ENCODE assay signal across 9 cellular contexts in the genomic region with DNA sequence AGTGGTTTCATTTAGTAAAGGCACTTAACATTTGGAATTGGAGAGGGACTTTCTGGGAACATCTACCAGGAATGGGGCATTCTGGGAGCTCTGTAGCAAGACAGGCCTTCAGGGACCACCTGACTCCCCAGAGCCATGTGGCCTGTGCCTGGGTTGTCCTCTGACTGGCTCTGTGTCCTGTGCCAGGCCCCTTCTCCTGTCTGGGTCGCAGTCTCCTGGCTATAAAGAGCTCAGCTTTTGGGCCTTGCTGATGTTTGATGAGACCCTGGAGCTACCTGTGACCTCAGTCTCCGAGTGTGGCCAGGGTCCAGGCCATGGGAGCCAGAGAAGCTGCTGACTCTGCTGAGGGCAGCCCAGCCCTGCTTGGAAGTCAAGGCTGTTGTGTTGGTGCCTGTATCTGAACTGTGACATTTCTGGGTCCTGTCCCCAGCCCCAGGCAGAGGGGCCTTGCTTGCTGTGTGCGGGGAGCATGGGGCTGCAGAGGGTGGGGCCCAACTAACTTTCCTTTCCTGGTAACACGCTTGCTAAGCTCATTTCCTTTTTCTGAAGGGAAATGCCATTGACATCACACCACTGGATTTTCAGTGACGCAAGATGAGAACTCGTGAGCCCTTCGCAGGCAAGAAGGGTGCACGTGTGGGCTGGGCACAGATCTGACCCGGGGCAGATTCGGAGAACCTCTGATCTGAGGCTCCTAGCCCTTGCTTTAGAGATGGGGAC. TPM values are rescaled to one million over a fixed set of nuclear protein-coding genes. Genes with fewer than 3 reads are reported as not detected.
A peak's percentile ranks its signal among the peaks of the same experiment; 100 is the strongest.
DNase-seq lines count a peak whose midpoint lies in the region; ATAC-seq, FAIRE-seq and TF ChIP-seq lines count a peak whose summit lies in the region.
"Had no signal": no experiment of that assay in that cellular context is flagged by ENCODE, and none has a peak within 500 bp of the region (broad histone marks: within the 10 kb centered on the region; RNA-seq: fewer than 3 reads in every experiment).

No MANE protein-coding gene starts in this region.

- CTCF ChIA-PET in activated naive CD4-positive, alpha-beta T cell treated with anti-CD3 and anti-CD28 coated beads for 36 hours (lab: Charles Lee) = interaction anchor here (0.7 kb wide), 1 partner anchor 461 kb away, joined by 3 read pairs; no protein-coding TSS in a partner anchor

- H3K27me3 ChIP-seq in uterus (no peaks in the 10 kb centered on the region), small intestine (ENCODE audit: control insufficient read depth in 2 of 2, insufficient read depth in 2 of 2, low read length in 2 of 2) (no peaks in the 10 kb centered on the region)

- 68 to 92% (median 84%) methylated on average over 10 of the region's 10 CpGs for WGBS in small intestine, 3 donors

- H3K4me1 ChIP-seq in mucosa of descending colon (ENCODE audit: low read depth) (peaks cover 9% of the 10 kb centered on the region), uterus (peaks cover 0 to 11% of the 10 kb centered on the region in 2 donors), small intestine (ENCODE audit: control insufficient read depth in 2 of 2, insufficient read depth in 1 of 2, low read depth in 1 of 2, low read length in 1 of 2) (no peaks in the 10 kb centered on the region)

- ATAC-seq in mucosa of descending colon = peak; percentile 50

- H3K36me3 ChIP-seq in mucosa of descending colon (ENCODE audit: low read depth) = no peaks in the 10 kb centered on the region
- H3K36me3 ChIP-seq in uterus = no peaks in the 10 kb centered on the region
- H3K36me3 ChIP-seq in small intestine (ENCODE audit: control insufficient read depth in 2 of 2, insufficient read depth in 2 of 2, low read length in 2 of 2) = no peaks in the 10 kb centered on the region

- DNase-seq in activated naive CD4-positive, alpha-beta T cell treated with anti-CD3 and anti-CD28 coated beads for 36 hours = peak; percentile 65
- DNase-seq in activated naive CD4-positive, alpha-beta T cell (lab: John Stamatoyannopoulos, UW) = no peak
- DNase-seq in mucosa of descending colon (peak in 1 of 3 donors; percentile 47), uterus (peak; percentile 37 to 67), NCI-H748 (lab: John Stamatoyannopoulos, UW; ENCODE audit: unreplicated experiment) (no peak), small intestine (no peak), GM13976 (ENCODE audit: low spot score) (no peak)

- no peaks in the 10 kb centered on the region for H3K27me3 Mint-ChIP-seq in activated naive CD4-positive, alpha-beta T cell treated with anti-CD3 and anti-CD28 coated beads for 36 hours (ENCODE audit: low read depth)
- peaks cover 14% of the 10 kb centered on the region for H3K27me3 Mint-ChIP-seq in dendritic cell treated with granulocyte-macrophage colony-stimulating factor and Interleukin-4, amounts not matched to agents 40 ng/mL and 50 ng/mL, for 4 days

- intact Hi-C loops in activated naive CD4-positive, alpha-beta T cell treated with anti-CD3 and anti-CD28 coated beads for 36 hours (cut with micrococcal nuclease) = no loop called here
- intact Hi-C loops in dendritic cell treated with granulocyte-macrophage colony-stimulating factor and Interleukin-4, amounts not matched to agents 40 ng/mL and 50 ng/mL, for 4 days (cut with micrococcal nuclease) = no loop called here
- intact Hi-C loops in mucosa of descending colon (cut with DNase I, micrococcal nuclease) = no loop called here
- intact Hi-C loops in uterus (cut with DNase I; ENCODE audit: low total_unique reads) = no loop called here

- H3K36me3 Mint-ChIP-seq in activated naive CD4-positive, alpha-beta T cell treated with anti-CD3 and anti-CD28 coated beads for 36 hours (ENCODE audit: low read depth) = peaks cover 6% of the 10 kb centered on the region
- peaks cover 8% of the 10 kb centered on the region for H3K36me3 Mint-ChIP-seq in dendritic cell treated with granulocyte-macrophage colony-stimulating factor and Interleukin-4, amounts not matched to agents 40 ng/mL and 50 ng/mL, for 4 days (ENCODE audit: low read depth)

- H3K9me3 Mint-ChIP-seq in activated naive CD4-positive, alpha-beta T cell treated with anti-CD3 and anti-CD28 coated beads for 36 hours = peaks cover 12% of the 10 kb centered on the region
- H3K9me3 Mint-ChIP-seq in dendritic cell treated with granulocyte-macrophage colony-stimulating factor and Interleukin-4, amounts not matched to agents 40 ng/mL and 50 ng/mL, for 4 days = peaks cover 11% of the 10 kb centered on the region

- no peak overlapping the region for H3K4me3 ChIP-seq in mucosa of descending colon
- H3K4me3 ChIP-seq in uterus = no peak overlapping the region
- H3K4me3 ChIP-seq in small intestine (ENCODE audit: low read depth in 1 of 2, low read length in 2 of 2) = no peak overlapping the region

- peaks cover 33% of the 10 kb centered on the region for H3K4me1 Mint-ChIP-seq in activated naive CD4-positive, alpha-beta T cell treated with anti-CD3 and anti-CD28 coated beads for 36 hours (ENCODE audit: low read depth)
- H3K4me1 Mint-ChIP-seq in dendritic cell treated with granulocyte-macrophage colony-stimulating factor and Interleukin-4, amounts not matched to agents 40 ng/mL and 50 ng/mL, for 4 days (ENCODE audit: low read depth) = peaks cover 54% of the 10 kb centered on the region

- peak overlapping the region; percentile 82 for H3K27ac Mint-ChIP-seq in activated naive CD4-positive, alpha-beta T cell treated with anti-CD3 and anti-CD28 coated beads for 36 hours
- H3K27ac Mint-ChIP-seq in dendritic cell treated with granulocyte-macrophage colony-stimulating factor and Interleukin-4, amounts not matched to agents 40 ng/mL and 50 ng/mL, for 4 days = peak overlapping the region; percentile 98

- no peak for FAIRE-seq in small intestine (lab: Jason Lieb, UNC)

- peak overlapping the region; percentile 57 for H3K4me3 Mint-ChIP-seq in activated naive CD4-positive, alpha-beta T cell treated with anti-CD3 and anti-CD28 coated beads for 36 hours
- H3K4me3 Mint-ChIP-seq in dendritic cell treated with granulocyte-macrophage colony-stimulating factor and Interleukin-4, amounts not matched to agents 40 ng/mL and 50 ng/mL, for 4 days = peak overlapping the region; percentile 66

- no peak for TF ChIP-seq CTCF in mucosa of descending colon (IDR thresholded peaks at IDR 0.05)
- TF ChIP-seq CTCF in uterus (IDR thresholded peaks at IDR 0.05) = no peak
- no peak for TF ChIP-seq CTCF in GM13976 (IDR thresholded peaks at IDR 0.05; ENCODE audit: borderline replicate concordance, control extremely low read depth, extremely low read depth, insufficient read depth, missing control alignments)

- H3K9me3 ChIP-seq in mucosa of descending colon = peaks cover 6% of the 10 kb centered on the region
- no peaks in the 10 kb centered on the region for H3K9me3 ChIP-seq in uterus
- H3K9me3 ChIP-seq in small intestine (ENCODE audit: control insufficient read depth, low read depth) = no peaks in the 10 kb centered on the region

- TF ChIP-seq POLR2A in uterus (IDR thresholded peaks at IDR 0.05) = peak; percentile 18 to 43

- H3K27ac ChIP-seq in uterus = peak overlapping the region; percentile 79 to 94
- H3K27ac ChIP-seq in small intestine (ENCODE audit: low read depth in 1 of 2, low read length in 1 of 2) = peak overlapping the region in 1 of 2 donors; percentile 92
- H3K27ac ChIP-seq: C4-2B had no signal

- in situ Hi-C loops in GM13976 (cut with MboI; ENCODE audit: low sequenced_read_pairs, unreplicated experiment) = no loop called here

RNA-seq across cellular contexts. Expression of a gene that starts 41.3 kb away (rescaled TPM):
- total RNA-seq in activated naive CD4-positive, alpha-beta T cell treated with anti-CD3 and anti-CD28 coated beads for 36 hours = 1 to 10 TPM; 2.5 to 3.0 TPM
- total RNA-seq in mucosa of descending colon = 10 to 100 TPM; 10.4 to 20.3 (median 18.6) TPM
- total RNA-seq in uterus = 100 to 1,000 TPM in 1 of 4 donors, 10 to 100 TPM in 2, 1 to 10 TPM in 1; 10.0 to 121 (median 17.5) TPM
- polyA plus RNA-seq in small intestine = 10 to 100 TPM in 1 of 3 donors, 1 to 10 TPM in 2; 2.2 to 44.7 (median 4.1) TPM

Comparison
In these comparisons a context has a peak if more than half of its experiments do, and no peak if none do; other contexts are left out.
1. DNase-seq: peak in activated naive CD4-positive, alpha-beta T cell treated with anti-CD3 and anti-CD28 coated beads for 36 hours (single experiment) and uterus (2 of 2); none in activated naive CD4-positive, alpha-beta T cell (0 of 4), NCI-H748 (single experiment), small intestine (single experiment) and GM13976 (single experiment).